In genomic region chr4:41506071-41506470, GRCh38 we compare ENCODE assay signal across 13 cellular contexts. TPM values are rescaled to one million over a fixed set of nuclear protein-coding genes. Genes with fewer than 3 reads are reported as not detected.
DNase-seq lines count a peak whose midpoint lies in the region; ATAC-seq and TF ChIP-seq lines count a peak whose summit lies in the region.
"Had no signal": no experiment of that assay in that cellular context is flagged by ENCODE, and none has a peak within 500 bp of the region (broad histone marks: within the 10 kb centered on the region; RNA-seq: fewer than 3 reads in every experiment).

No MANE protein-coding gene starts in this region.

- no peaks in the 10 kb centered on the region for H3K27me3 ChIP-seq in Caco-2 (replicated peaks; ENCODE audit: control insufficient read depth, insufficient read depth, low read length)
- no peaks in the 10 kb centered on the region for H3K27me3 ChIP-seq in trophoblast cell (ENCODE audit: insufficient read depth, low read length)
- H3K27me3 ChIP-seq in GM23338 (ENCODE audit: insufficient read depth) = no peaks in the 10 kb centered on the region
- no peaks in the 10 kb centered on the region for H3K27me3 ChIP-seq in heart right ventricle

- peak overlapping the region; percentile 72 for H3K27ac Mint-ChIP-seq in Caco-2 (ENCODE audit: unreplicated experiment)
- H3K27ac Mint-ChIP-seq in GM23338 = no peak overlapping the region

- H3K18ac ChIP-seq in trophoblast cell (ENCODE audit: low read length) = no peak overlapping the region

- H4K20me1 ChIP-seq in GM23338 (replicated peaks; ENCODE audit: insufficient read depth) = no peaks in the 10 kb centered on the region

- no peak overlapping the region for H3K4me3 Mint-ChIP-seq in Caco-2 (ENCODE audit: unreplicated experiment)
- no peak overlapping the region for H3K4me3 Mint-ChIP-seq in GM23338

- POLR2A ChIA-PET in Caco-2 (lab: Charles Lee) = interaction anchor here (1.0 kb wide), 1 partner anchor 27 kb away, joined by 3 read pairs; no protein-coding TSS in a partner anchor

- H4K12ac ChIP-seq in trophoblast cell (ENCODE audit: low read depth, low read length) = no peak overlapping the region

- no peaks in the 10 kb centered on the region for H3K27me3 Mint-ChIP-seq in Caco-2 (ENCODE audit: insufficient read depth, unreplicated experiment)
- no peaks in the 10 kb centered on the region for H3K27me3 Mint-ChIP-seq in GM23338 (ENCODE audit: insufficient read depth, low read depth, poor library complexity)

- H3K4me3 ChIP-seq in Caco-2 (ENCODE audit: low read depth, low read length) = no peak overlapping the region
- no peak overlapping the region for H3K4me3 ChIP-seq in epithelial cell of esophagus (ENCODE audit: low read length)
- H3K4me3 ChIP-seq in trophoblast cell (ENCODE audit: low read depth, low read length) = no peak overlapping the region
- no peak overlapping the region for H3K4me3 ChIP-seq in GM23338
- no peak overlapping the region for H3K4me3 ChIP-seq in heart right ventricle

- H3K23ac ChIP-seq in trophoblast cell (ENCODE audit: low read length) = no peak overlapping the region

- H3K9me2 ChIP-seq in GM23338 (ENCODE audit: insufficient read depth) = peaks cover 22% of the 10 kb centered on the region

- H2AFZ ChIP-seq in trophoblast cell (ENCODE audit: insufficient read depth, low read length, poor library complexity) (no peak overlapping the region), GM23338 (no peak overlapping the region)

- no CpG with 5 or more reads among the region's 3 CpGs for WGBS in trophoblast cell (ENCODE audit: extremely low coverage, insufficient coverage, insufficient read length)
- 81 to 87% methylated on average over 3 of the region's 3 CpGs for WGBS in heart right ventricle, 2 donors

- no peaks in the 10 kb centered on the region for H3F3A ChIP-seq in GM23338 (replicated peaks; ENCODE audit: low read depth)

- H2BK12ac ChIP-seq in trophoblast cell (ENCODE audit: low read length) = no peak overlapping the region

- intact Hi-C loops in Caco-2 (cut with micrococcal nuclease; ENCODE audit: unreplicated experiment) = loop anchor here (2.0 kb wide), 1 partner anchor 19 kb away; no protein-coding TSS in a partner anchor
- intact Hi-C loops in heart right ventricle (cut with DNase I) = no loop called here

- H3K9me3 ChIP-seq in Caco-2 = peaks cover 5% of the 10 kb centered on the region; the same call in 1 of the 2 replicates
- H3K9me3 ChIP-seq in trophoblast cell (ENCODE audit: insufficient read depth, low read depth, low read length) = no peaks in the 10 kb centered on the region
- no peaks in the 10 kb centered on the region for H3K9me3 ChIP-seq in heart right ventricle

- ATAC-seq in GM23338 (no peak), GM21723 (IDR thresholded peaks at IDR 0.05; ENCODE audit: unreplicated experiment) (no peak), heart right ventricle (no peak)

- H3K14ac ChIP-seq in trophoblast cell (ENCODE audit: low read length) = no peak overlapping the region

- no peak overlapping the region for H2BK5ac ChIP-seq in trophoblast cell (ENCODE audit: low read depth, low read length, poor library complexity)

- H3K4ac ChIP-seq in trophoblast cell (ENCODE audit: low read depth, low read length) = no peak overlapping the region

- H3K36me3 Mint-ChIP-seq in Caco-2 (ENCODE audit: insufficient read depth, unreplicated experiment) = peaks cover 7% of the 10 kb centered on the region
- H3K36me3 Mint-ChIP-seq in GM23338 (ENCODE audit: low read depth) = no peaks in the 10 kb centered on the region

- H2BK120ac ChIP-seq in trophoblast cell (ENCODE audit: insufficient read depth, low read length, poor library complexity) = no peak overlapping the region

- H3K27ac ChIP-seq in trophoblast cell (ENCODE audit: low read depth, low read length) (no peak overlapping the region), GM23338 (ENCODE audit: low read depth) (no peak overlapping the region), heart right ventricle (peak overlapping the region in 1 of 10 donors; percentile 68)

- H3K9ac ChIP-seq in trophoblast cell (ENCODE audit: low read length) = no peak overlapping the region

- no peaks in the 10 kb centered on the region for H3K79me1 ChIP-seq in trophoblast cell (ENCODE audit: low read length)

- BruUV-seq in Caco-2 (replicated peaks; lab: Mats Ljungman, UMichigan) = no TSS peak

- no peaks in the 10 kb centered on the region for H3K79me2 ChIP-seq in trophoblast cell (ENCODE audit: control insufficient read depth, insufficient read depth, low read length, poor library complexity)
- no peaks in the 10 kb centered on the region for H3K79me2 ChIP-seq in GM23338 (replicated peaks; ENCODE audit: insufficient read depth)

- H3K9me3 Mint-ChIP-seq in Caco-2 (ENCODE audit: unreplicated experiment) = peaks cover 14% of the 10 kb centered on the region
- H3K9me3 Mint-ChIP-seq in GM23338 = no peaks in the 10 kb centered on the region

- H3K4me1 Mint-ChIP-seq in Caco-2 (ENCODE audit: low read depth, unreplicated experiment) (peaks cover 35% of the 10 kb centered on the region), GM23338 (peaks cover 11% of the 10 kb centered on the region)

- H3K36me3 ChIP-seq in Caco-2 (ENCODE audit: control insufficient read depth, insufficient read depth, low read length) = no peaks in the 10 kb centered on the region
- H3K36me3 ChIP-seq in trophoblast cell (ENCODE audit: control insufficient read depth in 1 of 2, insufficient read depth in 2 of 2, low read length in 2 of 2) = no peaks in the 10 kb centered on the region
- H3K36me3 ChIP-seq in GM23338 (ENCODE audit: insufficient read depth) = no peaks in the 10 kb centered on the region
- H3K36me3 ChIP-seq in heart right ventricle = peaks cover 0 to 19% (median 0%) of the 10 kb centered on the region in 9 donors

- no peak overlapping the region for H4K8ac ChIP-seq in trophoblast cell (ENCODE audit: low read depth, low read length)

- H3K4me2 ChIP-seq in trophoblast cell (ENCODE audit: low read length) = no peak overlapping the region
- H3K4me2 ChIP-seq in GM23338 = no peak overlapping the region

- no peak for TF ChIP-seq CTCF in Caco-2 (IDR thresholded peaks at IDR 0.05; ENCODE audit: insufficient read depth in 1 of 2, low read depth in 1 of 2, low read length in 1 of 2, severe bottlenecking in 1 of 2, unreplicated experiment in 1 of 2)
- TF ChIP-seq CTCF in epithelial cell of esophagus (IDR thresholded peaks at IDR 0.05; ENCODE audit: insufficient read depth, low read depth, low read length, missing control alignments) = no peak
- TF ChIP-seq CTCF in GM23338 (conservative IDR thresholded peaks at IDR 0.05; ENCODE audit: low read depth in 2 of 2) = no peak
- TF ChIP-seq CTCF in heart right ventricle (IDR thresholded peaks at IDR 0.05) = no peak

- H4K91ac ChIP-seq in trophoblast cell (ENCODE audit: low read depth, low read length) = no peak overlapping the region

- DNase-seq in Caco-2 (peak; percentile 67 to 80), M059J (ENCODE audit: low read depth) (peak; percentile 87), epithelial cell of esophagus (ENCODE audit: low read depth) (peak; percentile 35), trophoblast cell (peak; percentile 77 to 94), NCI-H526 treated with DMSO at 0.1 percent for 48 hours (lab: John Stamatoyannopoulos, UW) (no peak), GM23338 (ENCODE audit: low spot score) (no peak), heart right ventricle (no peak)
- DNase-seq: activated CD4-positive, alpha-beta T cell treated with anti-CD3 and anti-CD28 coated beads for 48 hours; kidney; MV-4-11; stimulated activated CD4-positive, alpha-beta T cell treated with anti-CD3 and anti-CD28 coated beads, Interleukin-1b, Interleukin-23, amount 100 ng/mL, for 48 hours; T-helper 1 cell had no signal

- CTCF ChIA-PET in Caco-2 (lab: Charles Lee) = interaction anchor here (0.8 to 0.9 kb wide), 2 partner anchors 24 to 147 kb away, joined by 3 to 4 read pairs; no protein-coding TSS in a partner anchor

- no peak overlapping the region for H2AK5ac ChIP-seq in trophoblast cell (ENCODE audit: low read length)

- H3K4me1 ChIP-seq in Caco-2 (peaks cover 36% of the 10 kb centered on the region), trophoblast cell (ENCODE audit: control insufficient read depth in 1 of 2, insufficient read depth in 2 of 2, low read length in 2 of 2) (peaks cover 2 to 3% of the 10 kb centered on the region in 2 experiments), GM23338 (ENCODE audit: insufficient read depth) (peaks cover 10% of the 10 kb centered on the region), heart right ventricle (peaks cover 0 to 47% (median 23%) of the 10 kb centered on the region in 9 donors)

TF ChIP-seq in GM23338, 12 proteins besides CTCF, POLR2A, EP300 and RAD21 (continues in another document):
- TF ChIP-seq STAT1 (IDR thresholded peaks at IDR 0.05; ENCODE audit: unreplicated experiment) (no peak), ZNF114 (CRISPR knock-in tag; IDR thresholded peaks at IDR 0.05) (no peak), REST (IDR thresholded peaks at IDR 0.05; ENCODE audit: unreplicated experiment) (no peak)

RNA-seq across cellular contexts. Expression of gene LIMCH1, which starts 31.9 kb away (rescaled TPM):
- total RNA-seq in Caco-2 (2022) = 6.2 and 8.4 TPM in 2 replicates
- total RNA-seq in M059J (2014; rRNA removed; shearing (Covaris generic)) = 60.5 and 72.8 TPM in 2 replicates
- 38.8 and 40.1 TPM in 2 replicates for polyA plus RNA-seq in trophoblast cell (2013)
- 1.5 and 4.4 TPM in 2 replicates for total RNA-seq in GM23338 (2014; rRNA removed; shearing (Covaris generic))
- polyA plus RNA-seq in GM23338 (2016; fragmentation: Nextera tagmentation; extraction: Ambion mirVana) = 1.5 and 1.7 TPM in 2 replicates
- total RNA-seq in heart right ventricle = 100 to 1,000 TPM; 242 to 410 (median 304) TPM
- polyA plus RNA-seq in heart right ventricle = 10 to 100 TPM; 28.4 to 56.2 TPM

Comparison
In these comparisons a context has a peak if more than half of its experiments do, and no peak if none do; other contexts are left out.
1. DNase-seq: peak in Caco-2 (2 of 2), M059J (single experiment), epithelial cell of esophagus (single experiment) and trophoblast cell (2 of 2); none in NCI-H526 treated with DMSO at 0.1 percent for 48 hours (single experiment), GM23338 (single experiment) and heart right ventricle (0 of 2).